Comparison of ENCODE assay signal across 1 cellular context in the genomic region with DNA sequence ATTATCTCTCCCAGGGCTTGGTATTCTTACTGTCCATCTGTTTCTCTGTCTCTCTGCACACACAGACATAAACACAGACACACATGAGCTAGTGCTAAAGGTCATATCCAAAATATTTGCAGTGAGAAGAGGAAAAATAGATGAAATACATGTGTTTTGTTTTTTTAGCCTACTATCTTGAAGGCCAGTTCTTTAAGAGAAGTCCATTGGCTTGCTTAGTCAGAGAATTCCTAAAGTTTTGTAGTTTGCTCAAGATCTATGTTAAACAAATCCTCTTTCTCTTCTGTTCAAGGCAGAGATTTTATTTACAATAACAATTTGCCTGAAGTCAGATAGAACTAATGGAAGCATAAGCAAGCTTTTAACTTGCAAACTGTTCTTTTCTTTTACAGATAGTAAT.
TF ChIP-seq lines count a peak whose summit lies in the region.

No MANE protein-coding gene starts in this region.

TF ChIP-seq in HepG2, 621 proteins besides CTCF, POLR2A, EP300 and RAD21 (continued from another document and continues in another):
- TF ChIP-seq PREB (CRISPR knock-in tag; IDR thresholded peaks at IDR 0.05), result no peak
- TF ChIP-seq, protein P1, sequence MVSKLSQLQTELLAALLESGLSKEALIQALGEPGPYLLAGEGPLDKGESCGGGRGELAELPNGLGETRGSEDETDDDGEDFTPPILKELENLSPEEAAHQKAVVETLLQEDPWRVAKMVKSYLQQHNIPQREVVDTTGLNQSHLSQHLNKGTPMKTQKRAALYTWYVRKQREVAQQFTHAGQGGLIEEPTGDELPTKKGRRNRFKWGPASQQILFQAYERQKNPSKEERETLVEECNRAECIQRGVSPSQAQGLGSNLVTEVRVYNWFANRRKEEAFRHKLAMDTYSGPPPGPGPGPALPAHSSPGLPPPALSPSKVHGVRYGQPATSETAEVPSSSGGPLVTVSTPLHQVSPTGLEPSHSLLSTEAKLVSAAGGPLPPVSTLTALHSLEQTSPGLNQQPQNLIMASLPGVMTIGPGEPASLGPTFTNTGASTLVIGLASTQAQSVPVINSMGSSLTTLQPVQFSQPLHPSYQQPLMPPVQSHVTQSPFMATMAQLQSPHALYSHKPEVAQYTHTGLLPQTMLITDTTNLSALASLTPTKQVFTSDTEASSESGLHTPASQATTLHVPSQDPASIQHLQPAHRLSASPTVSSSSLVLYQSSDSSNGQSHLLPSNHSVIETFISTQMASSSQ (IDR thresholded peaks at IDR 0.05; ENCODE audit: low read depth), result 0 out of 2 replicates have a peak, but pooled peaks have one; percentile 52
- TF ChIP-seq, protein P1 (CRISPR knock-in tag; IDR thresholded peaks at IDR 0.05; ENCODE audit: borderline replicate concordance), result peak; percentile 81; the same call in 1 of the 2 replicates
- TF ChIP-seq, protein P2, sequence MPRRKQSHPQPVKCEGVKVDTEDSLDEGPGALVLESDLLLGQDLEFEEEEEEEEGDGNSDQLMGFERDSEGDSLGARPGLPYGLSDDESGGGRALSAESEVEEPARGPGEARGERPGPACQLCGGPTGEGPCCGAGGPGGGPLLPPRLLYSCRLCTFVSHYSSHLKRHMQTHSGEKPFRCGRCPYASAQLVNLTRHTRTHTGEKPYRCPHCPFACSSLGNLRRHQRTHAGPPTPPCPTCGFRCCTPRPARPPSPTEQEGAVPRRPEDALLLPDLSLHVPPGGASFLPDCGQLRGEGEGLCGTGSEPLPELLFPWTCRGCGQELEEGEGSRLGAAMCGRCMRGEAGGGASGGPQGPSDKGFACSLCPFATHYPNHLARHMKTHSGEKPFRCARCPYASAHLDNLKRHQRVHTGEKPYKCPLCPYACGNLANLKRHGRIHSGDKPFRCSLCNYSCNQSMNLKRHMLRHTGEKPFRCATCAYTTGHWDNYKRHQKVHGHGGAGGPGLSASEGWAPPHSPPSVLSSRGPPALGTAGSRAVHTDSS (CRISPR knock-in tag; conservative IDR thresholded peaks at IDR 0.05), result no peak
- TF ChIP-seq NCOA2 (CRISPR knock-in tag; IDR thresholded peaks at IDR 0.05), result peak; percentile 89
- no peak for TF ChIP-seq ZNF468 (CRISPR knock-in tag; IDR thresholded peaks at IDR 0.05)
- peak; percentile 54; the same call in 1 of the 2 replicates for TF ChIP-seq NCOR1 (IDR thresholded peaks at IDR 0.05; ENCODE audit: borderline replicate concordance, low read length)
- TF ChIP-seq HIVEP1 (CRISPR knock-in tag; IDR thresholded peaks at IDR 0.05), result no peak
- no peak for TF ChIP-seq ZNF44 (CRISPR knock-in tag; IDR thresholded peaks at IDR 0.05)
- TF ChIP-seq ZNF30 (CRISPR knock-in tag; IDR thresholded peaks at IDR 0.05), result no peak
- TF ChIP-seq ZFP36 (IDR thresholded peaks at IDR 0.05; ENCODE audit: borderline replicate concordance, low read depth, low read length, partially characterized antibody), result no peak
- TF ChIP-seq THAP11 (CRISPR knock-in tag; IDR thresholded peaks at IDR 0.05), result peak; percentile 38; the same call in 1 of the 2 replicates
- no peak for TF ChIP-seq NFYC (CRISPR knock-in tag; IDR thresholded peaks at IDR 0.05)
- TF ChIP-seq ZNF720 (CRISPR knock-in tag; IDR thresholded peaks at IDR 0.05), result no peak
- 0 out of 2 replicates have a peak, but pooled peaks have one; percentile 37 for TF ChIP-seq KDM3A (CRISPR knock-in tag; IDR thresholded peaks at IDR 0.05; ENCODE audit: low read depth)
- TF ChIP-seq ZNF614 (CRISPR knock-in tag; IDR thresholded peaks at IDR 0.05; ENCODE audit: borderline replicate concordance), result peak; percentile 56; the same call in 1 of the 2 replicates
- TF ChIP-seq, protein P3, sequence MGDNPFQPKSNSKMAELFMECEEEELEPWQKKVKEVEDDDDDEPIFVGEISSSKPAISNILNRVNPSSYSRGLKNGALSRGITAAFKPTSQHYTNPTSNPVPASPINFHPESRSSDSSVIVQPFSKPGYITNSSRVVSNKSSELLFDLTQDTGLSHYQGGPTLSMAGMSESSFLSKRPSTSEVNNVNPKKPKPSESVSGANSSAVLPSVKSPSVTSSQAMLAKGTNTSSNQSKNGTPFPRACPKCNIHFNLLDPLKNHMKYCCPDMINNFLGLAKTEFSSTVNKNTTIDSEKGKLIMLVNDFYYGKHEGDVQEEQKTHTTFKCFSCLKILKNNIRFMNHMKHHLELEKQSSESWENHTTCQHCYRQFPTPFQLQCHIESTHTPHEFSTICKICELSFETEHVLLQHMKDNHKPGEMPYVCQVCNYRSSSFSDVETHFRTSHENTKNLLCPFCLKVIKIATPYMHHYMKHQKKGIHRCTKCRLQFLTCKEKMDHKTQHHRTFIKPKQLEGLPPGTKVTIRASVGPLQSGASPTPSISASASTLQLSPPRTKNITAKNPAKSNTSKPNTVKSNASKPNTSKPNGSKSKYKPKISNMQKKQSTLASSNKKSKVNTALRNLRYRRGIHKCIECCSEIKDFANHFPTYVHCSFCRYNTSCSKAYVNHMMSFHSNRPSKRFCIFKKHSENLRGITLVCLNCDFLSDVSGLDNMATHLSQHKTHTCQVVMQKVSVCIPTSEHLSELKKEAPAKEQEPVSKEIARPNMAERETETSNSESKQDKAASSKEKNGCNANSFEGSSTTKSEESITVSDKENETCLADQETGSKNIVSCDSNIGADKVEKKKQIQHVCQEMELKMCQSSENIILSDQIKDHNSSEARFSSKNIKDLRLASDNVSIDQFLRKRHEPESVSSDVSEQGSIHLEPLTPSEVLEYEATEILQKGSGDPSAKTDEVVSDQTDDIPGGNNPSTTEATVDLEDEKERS (CRISPR knock-in tag; IDR thresholded peaks at IDR 0.05), result no peak
- TF ChIP-seq ISL2 (CRISPR knock-in tag; IDR thresholded peaks at IDR 0.05), result peak; percentile 93
- peak; percentile 85 for TF ChIP-seq HNF4G (IDR thresholded peaks at IDR 0.05; ENCODE audit: borderline replicate concordance, low read depth, low read length)
- 0 out of 2 replicates have a peak, but pooled peaks have one; percentile 26 for TF ChIP-seq HNF4G (CRISPR knock-in tag; IDR thresholded peaks at IDR 0.05; ENCODE audit: borderline replicate concordance, low read depth)
- TF ChIP-seq THYN1 (CRISPR knock-in tag; IDR thresholded peaks at IDR 0.05; ENCODE audit: borderline replicate concordance, low read depth), result no peak
- TF ChIP-seq ATF7 (IDR thresholded peaks at IDR 0.05), result no peak
- TF ChIP-seq ATF7 (CRISPR knock-in tag; IDR thresholded peaks at IDR 0.05), result no peak
- no peak for TF ChIP-seq FOXP1 (IDR thresholded peaks at IDR 0.05)
- TF ChIP-seq FOXP1 (CRISPR knock-in tag; IDR thresholded peaks at IDR 0.05), result peak; percentile 89
- TF ChIP-seq ZBTB7B (CRISPR knock-in tag; IDR thresholded peaks at IDR 0.05), result no peak
- TF ChIP-seq ATF6 (CRISPR knock-in tag; conservative IDR thresholded peaks at IDR 0.05), result no peak
- TF ChIP-seq, protein P4, sequence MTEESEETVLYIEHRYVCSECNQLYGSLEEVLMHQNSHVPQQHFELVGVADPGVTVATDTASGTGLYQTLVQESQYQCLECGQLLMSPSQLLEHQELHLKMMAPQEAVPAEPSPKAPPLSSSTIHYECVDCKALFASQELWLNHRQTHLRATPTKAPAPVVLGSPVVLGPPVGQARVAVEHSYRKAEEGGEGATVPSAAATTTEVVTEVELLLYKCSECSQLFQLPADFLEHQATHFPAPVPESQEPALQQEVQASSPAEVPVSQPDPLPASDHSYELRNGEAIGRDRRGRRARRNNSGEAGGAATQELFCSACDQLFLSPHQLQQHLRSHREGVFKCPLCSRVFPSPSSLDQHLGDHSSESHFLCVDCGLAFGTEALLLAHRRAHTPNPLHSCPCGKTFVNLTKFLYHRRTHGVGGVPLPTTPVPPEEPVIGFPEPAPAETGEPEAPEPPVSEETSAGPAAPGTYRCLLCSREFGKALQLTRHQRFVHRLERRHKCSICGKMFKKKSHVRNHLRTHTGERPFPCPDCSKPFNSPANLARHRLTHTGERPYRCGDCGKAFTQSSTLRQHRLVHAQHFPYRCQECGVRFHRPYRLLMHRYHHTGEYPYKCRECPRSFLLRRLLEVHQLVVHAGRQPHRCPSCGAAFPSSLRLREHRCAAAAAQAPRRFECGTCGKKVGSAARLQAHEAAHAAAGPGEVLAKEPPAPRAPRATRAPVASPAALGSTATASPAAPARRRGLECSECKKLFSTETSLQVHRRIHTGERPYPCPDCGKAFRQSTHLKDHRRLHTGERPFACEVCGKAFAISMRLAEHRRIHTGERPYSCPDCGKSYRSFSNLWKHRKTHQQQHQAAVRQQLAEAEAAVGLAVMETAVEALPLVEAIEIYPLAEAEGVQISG (CRISPR knock-in tag; IDR thresholded peaks at IDR 0.05), result no peak
- TF ChIP-seq KDM6A (CRISPR knock-in tag; IDR thresholded peaks at IDR 0.05; ENCODE audit: low read depth), result peak; percentile 53; the same call in 1 of the 2 replicates
- TF ChIP-seq ZNF124 (CRISPR knock-in tag; IDR thresholded peaks at IDR 0.05), result 0 out of 2 replicates have a peak, but pooled peaks have one; percentile 33
- TF ChIP-seq FOSL2 (CRISPR knock-in tag; IDR thresholded peaks at IDR 0.05), result 0 out of 2 replicates have a peak, but pooled peaks have one; percentile 11
- TF ChIP-seq ZBTB4 (CRISPR knock-in tag; IDR thresholded peaks at IDR 0.05; ENCODE audit: borderline replicate concordance), result no peak
- no peak for TF ChIP-seq MAF1 (CRISPR knock-in tag; IDR thresholded peaks at IDR 0.05; ENCODE audit: borderline replicate concordance)
- TF ChIP-seq TBL1XR1 (IDR thresholded peaks at IDR 0.05; ENCODE audit: borderline replicate concordance, low read length, partially characterized antibody), result peak; percentile 87
- peak; percentile 81 for TF ChIP-seq NR2F2 (IDR thresholded peaks at IDR 0.05; ENCODE audit: borderline replicate concordance, low read depth)
- no peak for TF ChIP-seq MAFF (IDR thresholded peaks at IDR 0.05; ENCODE audit: low read depth, low read length)
- no peak for TF ChIP-seq ZFP41 (CRISPR knock-in tag; IDR thresholded peaks at IDR 0.05; ENCODE audit: borderline replicate concordance)
- no peak for TF ChIP-seq ZNF569 (CRISPR knock-in tag; IDR thresholded peaks at IDR 0.05; ENCODE audit: borderline replicate concordance)
- TF ChIP-seq STAG1 (CRISPR knock-in tag; IDR thresholded peaks at IDR 0.05), result peak; percentile 38
- TF ChIP-seq KAT8 (CRISPR knock-in tag; IDR thresholded peaks at IDR 0.05), result 0 out of 2 replicates have a peak, but pooled peaks have one; percentile 42
- no peak for TF ChIP-seq PHF20 (CRISPR knock-in tag; IDR thresholded peaks at IDR 0.05)
- no peak for TF ChIP-seq ZNF234 (CRISPR knock-in tag; conservative IDR thresholded peaks at IDR 0.05)
- TF ChIP-seq U2AF1 (optimal IDR thresholded peaks at IDR 0.05; ENCODE audit: low read depth, low read length), result no peak
